Comparison of ENCODE assay signal across 9 cellular contexts in the genomic region with DNA sequence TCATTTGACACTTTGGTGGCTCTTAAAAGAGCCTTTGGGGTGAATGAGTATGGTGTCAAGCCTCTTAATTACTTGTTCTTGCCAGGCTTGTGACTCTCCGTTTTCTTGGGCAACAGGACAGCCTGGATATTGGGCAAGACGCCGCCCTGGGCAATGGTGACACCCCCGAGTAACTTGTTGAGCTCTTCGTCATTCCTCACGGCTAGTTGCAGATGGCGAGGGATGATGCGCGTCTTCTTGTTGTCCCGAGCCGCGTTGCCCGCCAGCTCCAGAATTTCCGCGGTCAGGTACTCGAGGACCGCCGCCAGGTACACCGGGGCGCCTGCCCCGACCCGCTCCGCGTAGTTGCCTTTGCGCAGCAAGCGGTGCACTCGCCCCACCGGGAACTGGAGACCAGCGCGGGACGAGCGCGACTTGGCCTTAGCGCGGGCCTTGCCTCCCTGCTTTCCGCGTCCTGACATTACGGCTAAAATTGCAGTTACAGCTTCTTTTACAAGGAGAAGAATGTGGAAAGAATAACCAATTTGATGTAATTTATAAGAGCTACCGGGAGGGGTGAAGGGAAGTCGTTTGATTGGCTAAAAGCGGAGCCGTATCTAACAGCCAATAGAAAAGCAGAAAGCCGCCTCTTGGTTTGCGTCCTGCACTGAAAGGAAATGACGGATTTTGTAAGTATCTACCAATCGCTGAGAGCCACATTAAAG. TPM values are rescaled to one million over a fixed set of nuclear protein-coding genes. Genes with fewer than 3 reads are reported as not detected.
DNase-seq lines count a peak whose midpoint lies in the region; ATAC-seq, FAIRE-seq and TF ChIP-seq lines count a peak whose summit lies in the region.
"Had no signal": no experiment of that assay in that cellular context is flagged by ENCODE, and none has a peak within 500 bp of the region (broad histone marks: within the 10 kb centered on the region; RNA-seq: fewer than 3 reads in every experiment).

No MANE protein-coding gene starts in this region.

- H3K4me1 ChIP-seq in kidney (ENCODE audit: control insufficient read depth in 1 of 2, insufficient read depth in 1 of 2, low read depth in 1 of 2, low read length in 2 of 2), result peaks cover 8 to 11% of the 10 kb centered on the region in 2 donors

- DNase-seq in AG09319 (ENCODE audit: extremely low read depth, low read depth), result peak; percentile 98
- peak; percentile 100 for DNase-seq in NCI-H345 (lab: John Stamatoyannopoulos, UW)
- DNase-seq in activated CD4-positive, CD25-positive, alpha-beta regulatory T cell treated with anti-CD3 and anti-CD28 coated beads, Interleukin-2, amount 50 U/mL, for 16 hours (ENCODE audit: low read depth, low spot score), result peak; percentile 69
- DNase-seq in cerebellar nuclear complex (lab: John Stamatoyannopoulos, UW), result peak; percentile 87 to 92
- DNase-seq in kidney, result peak; percentile 92
- DNase-seq in stimulated activated CD4-positive, alpha-beta T cell treated with anti-CD3 and anti-CD28 coated beads, Interleukin-15, amount 100 ng/mL, for 1 hour (ENCODE audit: low read depth in 1 of 2, low spot score in 1 of 2), result peak; percentile 31 to 36

- peak overlapping the region; percentile 98 to 99 for H3K27ac ChIP-seq in kidney (ENCODE audit: low read depth in 2 of 2, low read length in 2 of 2)

- TF ChIP-seq CTCF in AG09319 (IDR thresholded peaks at IDR 0.05; ENCODE audit: low read depth, low read length), result no peak
- TF ChIP-seq CTCF in kidney (IDR thresholded peaks at IDR 0.05; ENCODE audit: borderline replicate concordance, extremely low read depth, insufficient read depth), result no peak

- H3K9me3 ChIP-seq in kidney (ENCODE audit: control insufficient read depth in 1 of 2, low read length in 2 of 2), result no peaks in the 10 kb centered on the region

- H3K36me3 ChIP-seq in kidney (ENCODE audit: control insufficient read depth in 1 of 2, insufficient read depth in 2 of 2, low read length in 2 of 2), result no peaks in the 10 kb centered on the region

- intact Hi-C loops in kidney (cut with DNase I), result no loop called here

- ATAC-seq in GM19023 (IDR thresholded peaks at IDR 0.05; ENCODE audit: unreplicated experiment) (peak; percentile 43), HG03196 (IDR thresholded peaks at IDR 0.05; ENCODE audit: unreplicated experiment) (peak; percentile 47)

- H3K4me3 ChIP-seq in kidney (ENCODE audit: low read length in 2 of 2), result peak overlapping the region; percentile 81 to 94

- H3K9ac ChIP-seq in kidney (ENCODE audit: low read length in 2 of 2), result peak overlapping the region; percentile 85 to 99

- FAIRE-seq in kidney (lab: Jason Lieb, UNC), result peak; percentile 95

RNA-seq across cellular contexts. Expression of gene BOLA1, which starts 11.8 kb away (rescaled TPM):
- 14.3 TPM for total RNA-seq in kidney
- 44.0 TPM for polyA plus RNA-seq in kidney (ENCODE audit: insufficient read depth, low read depth, low replicate concordance)

RNA-seq across cellular contexts. Expression of gene SV2A, which starts 30.0 kb away (rescaled TPM):
- 4.5 TPM for total RNA-seq in kidney
- polyA plus RNA-seq in kidney (ENCODE audit: insufficient read depth, low read depth, low replicate concordance), result 2.0 TPM

RNA-seq across cellular contexts. Expression of gene SF3B4, which starts 40.0 kb away (rescaled TPM):
- 55.0 TPM for total RNA-seq in kidney
- 40.6 TPM for polyA plus RNA-seq in kidney (ENCODE audit: insufficient read depth, low read depth, low replicate concordance)

RNA-seq across cellular contexts. Expression of gene MTMR11, which starts 49.1 kb away (rescaled TPM):
- 24.7 TPM for total RNA-seq in kidney
- 21.6 TPM for polyA plus RNA-seq in kidney (ENCODE audit: insufficient read depth, low read depth, low replicate concordance)
- polyA plus RNA-seq: IgD-negative memory B cell had no signal

Comparison
In these comparisons a context has a peak if more than half of its experiments do, and no peak if none do; other contexts are left out.
1. Peak in every context shown above with its lines: DNase-seq, ATAC-seq, H3K4me3 ChIP-seq and H3K27ac ChIP-seq.
2. DNase-seq: peak in every context shown above with its lines; median percentile 100 in NCI-H345; 98 in AG09319; 92 in kidney; 90 in cerebellar nuclear complex; 69 in activated CD4-positive, CD25-positive, alpha-beta regulatory T cell treated with anti-CD3 and anti-CD28 coated beads, Interleukin-2, amount 50 U/mL, for 16 hours; 34 in stimulated activated CD4-positive, alpha-beta T cell treated with anti-CD3 and anti-CD28 coated beads, Interleukin-15, amount 100 ng/mL, for 1 hour.